Comparison of ENCODE assay signal across 1 cellular context in the genomic region with DNA sequence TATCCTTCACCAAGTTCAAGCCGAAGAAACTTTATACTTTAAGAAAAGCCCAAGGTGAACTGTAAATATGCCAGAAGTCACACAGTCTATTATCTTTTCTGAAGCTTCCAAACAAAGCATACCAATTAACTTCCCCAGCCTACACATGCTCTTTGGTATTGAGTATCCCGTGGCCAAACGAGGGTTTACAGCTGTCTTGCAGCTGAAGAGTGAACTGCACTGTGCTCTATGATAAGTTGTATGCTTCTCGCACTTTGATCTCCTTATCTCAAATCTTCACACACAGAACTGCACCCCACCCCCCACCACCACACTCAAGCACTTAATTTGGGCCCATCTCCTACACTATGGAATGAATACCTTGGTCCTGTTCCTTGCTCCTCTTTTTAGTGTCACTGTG.
TF ChIP-seq lines count a peak whose summit lies in the region.

No MANE protein-coding gene starts in this region.

TF ChIP-seq in K562, 482 proteins besides CTCF, POLR2A, EP300 and RAD21 (continued from another document):
- TF ChIP-seq, protein P1, sequence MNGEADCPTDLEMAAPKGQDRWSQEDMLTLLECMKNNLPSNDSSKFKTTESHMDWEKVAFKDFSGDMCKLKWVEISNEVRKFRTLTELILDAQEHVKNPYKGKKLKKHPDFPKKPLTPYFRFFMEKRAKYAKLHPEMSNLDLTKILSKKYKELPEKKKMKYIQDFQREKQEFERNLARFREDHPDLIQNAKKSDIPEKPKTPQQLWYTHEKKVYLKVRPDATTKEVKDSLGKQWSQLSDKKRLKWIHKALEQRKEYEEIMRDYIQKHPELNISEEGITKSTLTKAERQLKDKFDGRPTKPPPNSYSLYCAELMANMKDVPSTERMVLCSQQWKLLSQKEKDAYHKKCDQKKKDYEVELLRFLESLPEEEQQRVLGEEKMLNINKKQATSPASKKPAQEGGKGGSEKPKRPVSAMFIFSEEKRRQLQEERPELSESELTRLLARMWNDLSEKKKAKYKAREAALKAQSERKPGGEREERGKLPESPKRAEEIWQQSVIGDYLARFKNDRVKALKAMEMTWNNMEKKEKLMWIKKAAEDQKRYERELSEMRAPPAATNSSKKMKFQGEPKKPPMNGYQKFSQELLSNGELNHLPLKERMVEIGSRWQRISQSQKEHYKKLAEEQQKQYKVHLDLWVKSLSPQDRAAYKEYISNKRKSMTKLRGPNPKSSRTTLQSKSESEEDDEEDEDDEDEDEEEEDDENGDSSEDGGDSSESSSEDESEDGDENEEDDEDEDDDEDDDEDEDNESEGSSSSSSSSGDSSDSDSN (IDR thresholded peaks at IDR 0.05; ENCODE audit: borderline replicate concordance in 1 of 2, low read depth in 2 of 2, low read length in 2 of 2), result no peak
- TF ChIP-seq PURB (CRISPR knock-in tag; IDR thresholded peaks at IDR 0.05; ENCODE audit: low read depth), result no peak
- TF ChIP-seq NCOA4 (IDR thresholded peaks at IDR 0.05; ENCODE audit: partially characterized antibody), result no peak
- no peak for TF ChIP-seq NFIX (CRISPR knock-in tag; IDR thresholded peaks at IDR 0.05; ENCODE audit: low read depth)
- TF ChIP-seq FOXA1 (IDR thresholded peaks at IDR 0.05; ENCODE audit: borderline replicate concordance), result no peak
- no peak for TF ChIP-seq NONO (IDR thresholded peaks at IDR 0.05; ENCODE audit: low read depth in 2 of 2, low read length in 1 of 2)
- no peak for TF ChIP-seq RBM22 (IDR thresholded peaks at IDR 0.05; ENCODE audit: low read depth, low read length, poor library complexity, severe bottlenecking)
- peak; percentile 32; the same call in 1 of the 2 replicates for TF ChIP-seq ARID1B (IDR thresholded peaks at IDR 0.05)
- no peak for TF ChIP-seq ZNF23 (CRISPR knock-in tag; IDR thresholded peaks at IDR 0.05)
